Comparison of ENCODE assay signal across 16 cellular contexts in the genomic region with DNA sequence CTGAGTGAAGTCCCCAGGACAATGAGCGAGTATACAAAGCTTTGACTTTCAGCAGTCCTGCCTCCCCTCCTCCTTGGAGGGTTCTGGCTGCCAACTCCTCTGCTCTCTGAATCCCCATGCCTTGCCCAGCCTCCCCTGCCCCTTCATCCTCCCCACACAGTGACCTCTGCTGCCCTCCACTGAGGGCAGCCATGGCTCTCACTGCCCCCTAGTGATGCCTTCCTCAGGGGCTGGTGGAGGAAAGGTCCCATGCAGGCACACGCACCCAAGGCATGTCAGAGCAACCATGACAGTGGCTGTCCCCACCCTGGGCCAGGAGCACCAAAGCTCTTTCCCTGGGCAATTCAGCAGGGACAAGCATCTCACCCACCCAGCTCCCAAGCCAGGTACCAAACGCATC. TPM values are rescaled to one million over a fixed set of nuclear protein-coding genes. Genes with fewer than 3 reads are reported as not detected.
DNase-seq lines count a peak whose midpoint lies in the region; ATAC-seq, FAIRE-seq and TF ChIP-seq lines count a peak whose summit lies in the region.
"Had no signal": no experiment of that assay in that cellular context is flagged by ENCODE, and none has a peak within 500 bp of the region (broad histone marks: within the 10 kb centered on the region; RNA-seq: fewer than 3 reads in every experiment).

No MANE protein-coding gene starts in this region.

- H4K8ac ChIP-seq in H9 (replicated peaks; ENCODE audit: insufficient read length, low read depth, low read length): no peak overlapping the region

- no peaks in the 10 kb centered on the region for H3K23me2 ChIP-seq in H9 (ENCODE audit: insufficient read length, low read depth, low read length, poor library complexity, severe bottlenecking)

- no peak overlapping the region for H3K23ac ChIP-seq in H9 (ENCODE audit: insufficient read length, low read depth, low read length)

- 0 out of 3 replicates have a peak, but pooled peaks have one; percentile 12 for TF ChIP-seq CTCF in H9 (conservative IDR thresholded peaks at IDR 0.05)
- TF ChIP-seq CTCF in K562 (IDR thresholded peaks at IDR 0.05 in 2 of 3, conservative IDR thresholded peaks at IDR 0.05 in 1 of 3; ENCODE audit: insufficient read depth in 2 of 3, low read depth in 1 of 3, low read length in 3 of 3): peak in 2 of 3 experiments; percentile 5 to 24; a peak in 3 of 6 replicates

- BruUV-seq in K562 (replicated peaks; lab: Mats Ljungman, UMichigan): no TSS peak

- no peak for FAIRE-seq in K562 (lab: Jason Lieb, UNC)
- FAIRE-seq: A204.1, G401.6, H54 had no signal

- H3K4me2 ChIP-seq in H9 (ENCODE audit: insufficient read depth, insufficient read length, low read length): no peak overlapping the region
- no peak overlapping the region for H3K4me2 ChIP-seq in K562 (ENCODE audit: insufficient read depth, low read length)

- WGBS in H9 (ENCODE audit: extremely low coverage, insufficient read length, low lambda C conversion rate): no CpG with 5 or more reads among the region's 3 CpGs
- 0% methylated on average over 3 of the region's 3 CpGs for WGBS in K562 (ENCODE audit: insufficient coverage, low coverage, missing lambda C conversion rate)

- no peaks in the 10 kb centered on the region for H3K36me3 Mint-ChIP-seq in H9 (ENCODE audit: insufficient read depth in 1 of 3, low read depth in 3 of 3)

- intact Hi-C loops in K562 (cut with micrococcal nuclease): no loop called here

- H4K20me1 ChIP-seq in H9 (ENCODE audit: control insufficient read depth, insufficient read depth, insufficient read length): no peaks in the 10 kb centered on the region
- no peaks in the 10 kb centered on the region for H4K20me1 ChIP-seq in K562 (replicated peaks; ENCODE audit: control insufficient read depth, insufficient read depth, low read length)

- H3K4ac ChIP-seq in H9 (ENCODE audit: low read depth, low read length): no peak overlapping the region

- H3K9ac ChIP-seq in H9 (ENCODE audit: extremely low read depth, insufficient read length, low read length) (no peak overlapping the region), K562 (ENCODE audit: insufficient read depth in 1 of 2, low read depth in 2 of 2, low read length in 2 of 2) (no peak overlapping the region)

- peak; percentile 37; the same call in 2 of the 3 replicates for ATAC-seq in K562
- no peak for ATAC-seq in GM18870 (IDR thresholded peaks at IDR 0.05; ENCODE audit: unreplicated experiment)

- peaks cover 9 to 18% of the 10 kb centered on the region in 2 experiments for H3K4me1 Mint-ChIP-seq in H9

- H3K27ac ChIP-seq in H9 (ENCODE audit: insufficient read length, low read depth, low read length): no peak overlapping the region
- no peak overlapping the region for H3K27ac ChIP-seq in K562 (ENCODE audit: extremely low read depth, low read depth, low read length)

- H2AK5ac ChIP-seq in H9 (ENCODE audit: insufficient read length, low read length): no peak overlapping the region

- H3K27ac Mint-ChIP-seq in H9: no peak overlapping the region

- in situ Hi-C loops in K562 (cut with MboI): no loop called here

- H4K5ac ChIP-seq in H9 (ENCODE audit: insufficient read length, low read depth, low read length): no peak overlapping the region

- H3K56ac ChIP-seq in H9 (ENCODE audit: insufficient read length, low read depth, low read length): no peak overlapping the region

- DNase-seq in Ammon's horn (ENCODE audit: low spot score) (peak; percentile 35), H9 (peak; percentile 26), K562 (ENCODE audit: extremely low read depth in 1 of 4, low spot score in 3 of 4) (no peak), midbrain (lab: John Stamatoyannopoulos, UW) (peak; percentile 9), superior temporal gyrus (ENCODE audit: extremely low spot score) (no peak), NCI-H510A treated with DMSO at 0.1 percent for 48 hours (lab: John Stamatoyannopoulos, UW) (no peak)
- no peak for DNase-seq in activated effector memory CD4-positive, alpha-beta T cell treated with Interleukin-2 at 50 U/mL for 16 hours
- DNase-seq: NCI-H1092, NCI-H2227 treated with DMSO at 0.1 percent for 48 hours, NCI-H526 treated with DMSO at 0.1 percent for 48 hours, OCI-M1, RPMI8226 had no signal

- no peak for TF ChIP-seq RAD21 in K562 (CRISPR knock-in tag; conservative IDR thresholded peaks at IDR 0.05 in 1 of 2, IDR thresholded peaks at IDR 0.05 in 1 of 2)

- H2BK15ac ChIP-seq in H9 (ENCODE audit: low read depth, low read length): no peak overlapping the region

- H3K79me2 ChIP-seq in H9 (ENCODE audit: insufficient read depth, low read length) (no peaks in the 10 kb centered on the region), K562 (ENCODE audit: control insufficient read depth, insufficient read depth, low read length) (no peaks in the 10 kb centered on the region)

- no peaks in the 10 kb centered on the region for H3K27me3 ChIP-seq in H9 (ENCODE audit: insufficient read depth, low read length)
- peaks cover 2 to 26% of the 10 kb centered on the region in 2 experiments; a peak in 2 of 5 replicates for H3K27me3 ChIP-seq in K562 (ENCODE audit: control insufficient read depth in 2 of 2, insufficient read depth in 2 of 2, low read length in 2 of 2)

- no peak for TF ChIP-seq POLR2A in K562 (conservative IDR thresholded peaks at IDR 0.05)

- H3K4me3 ChIP-seq in K562: no peak overlapping the region

- H3K18ac ChIP-seq in H9 (ENCODE audit: insufficient read length, low read depth, low read length): no peak overlapping the region

- H3K9me1 ChIP-seq in K562 (ENCODE audit: control insufficient read depth, insufficient read depth, low read length): no peaks in the 10 kb centered on the region

- H3K27me3 Mint-ChIP-seq in H9 (ENCODE audit: low read depth): no peaks in the 10 kb centered on the region

- POLR2A ChIA-PET in K562 (lab: Yijun Ruan, JAX): interaction anchor here (1.2 kb wide), 1 partner anchor 18 kb away, joined by 4 read pairs; no protein-coding TSS in a partner anchor

- no peak overlapping the region for H4K91ac ChIP-seq in H9 (ENCODE audit: insufficient read length, low read depth, low read length)

- H3K4me1 ChIP-seq in H9 (ENCODE audit: insufficient read depth, low read length): 0 out of 2 replicates have a peak, but pooled peaks cover 1% of the 10 kb centered on the region
- H3K4me1 ChIP-seq in K562 (replicated peaks in 1 of 2; ENCODE audit: control insufficient read depth in 2 of 2, insufficient read depth in 2 of 2, low read length in 2 of 2): no peaks in the 10 kb centered on the region

- H3K79me1 ChIP-seq in H9 (ENCODE audit: insufficient read depth, low read depth, low read length, poor library complexity, severe bottlenecking): no peaks in the 10 kb centered on the region

- H3T11ph ChIP-seq in H9 (ENCODE audit: low read length): no peak overlapping the region

- no peak for TF ChIP-seq EP300 in K562 (IDR thresholded peaks at IDR 0.05; ENCODE audit: low read length)

- no peak overlapping the region for H3K14ac ChIP-seq in H9 (ENCODE audit: insufficient read depth, low read length)

- no peak overlapping the region for H2BK120ac ChIP-seq in H9 (ENCODE audit: low read depth, low read length, poor library complexity, severe bottlenecking)

- no peak overlapping the region for H2BK20ac ChIP-seq in H9 (ENCODE audit: low read depth, low read length, poor library complexity, severe bottlenecking)

- H3K4me3 Mint-ChIP-seq in H9: no peak overlapping the region

- H2AFZ ChIP-seq in H9 (ENCODE audit: low read length) (no peak overlapping the region), K562 (ENCODE audit: low read depth, low read length) (no peak overlapping the region)

- no peaks in the 10 kb centered on the region for H3K9me3 ChIP-seq in H9 (ENCODE audit: control insufficient read depth, low read depth, low read length)
- H3K9me3 ChIP-seq in K562 (replicated peaks; ENCODE audit: control insufficient read depth, insufficient read depth, low read depth, low read length): no peaks in the 10 kb centered on the region

- no peak overlapping the region for H2BK5ac ChIP-seq in H9 (ENCODE audit: insufficient read length, low read length)

- no peaks in the 10 kb centered on the region for H3K36me3 ChIP-seq in K562 (ENCODE audit: control insufficient read depth, insufficient read depth, low read length)

- peaks cover 0 to 2% of the 10 kb centered on the region in 2 experiments; a peak in 1 of 5 replicates for H3K9me3 Mint-ChIP-seq in H9

- no peak overlapping the region for H2BK12ac ChIP-seq in H9 (ENCODE audit: insufficient read length, low read depth, low read length)

- CTCF ChIA-PET in K562 (lab: Yijun Ruan, JAX; ENCODE audit: low intra/inter-chr PET ratio): no interaction called here

TF ChIP-seq in K562, 482 proteins besides CTCF, POLR2A, EP300 and RAD21 (continues in another document):
- TF ChIP-seq NEUROD1 (IDR thresholded peaks at IDR 0.05; ENCODE audit: borderline replicate concordance, low read depth, low read length, partially characterized antibody): no peak
- TF ChIP-seq, protein P1, sequence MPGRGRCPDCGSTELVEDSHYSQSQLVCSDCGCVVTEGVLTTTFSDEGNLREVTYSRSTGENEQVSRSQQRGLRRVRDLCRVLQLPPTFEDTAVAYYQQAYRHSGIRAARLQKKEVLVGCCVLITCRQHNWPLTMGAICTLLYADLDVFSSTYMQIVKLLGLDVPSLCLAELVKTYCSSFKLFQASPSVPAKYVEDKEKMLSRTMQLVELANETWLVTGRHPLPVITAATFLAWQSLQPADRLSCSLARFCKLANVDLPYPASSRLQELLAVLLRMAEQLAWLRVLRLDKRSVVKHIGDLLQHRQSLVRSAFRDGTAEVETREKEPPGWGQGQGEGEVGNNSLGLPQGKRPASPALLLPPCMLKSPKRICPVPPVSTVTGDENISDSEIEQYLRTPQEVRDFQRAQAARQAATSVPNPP (IDR thresholded peaks at IDR 0.05; ENCODE audit: borderline replicate concordance, insufficient read depth, insufficient read length): no peak
- no peak for TF ChIP-seq RFX7 (CRISPR knock-in tag; IDR thresholded peaks at IDR 0.05)

RNA-seq across cellular contexts. Expression of a gene that starts 40.9 kb away (rescaled TPM):
- total RNA-seq in H9 (2021) (0.44 and 0.48 TPM in 2 replicates), K562 (2014; rRNA removed) (0.24 and 0.27 TPM in 2 replicates), K562 (2014; rRNA removed; fragmentation: Illumina TruSeq; extraction: Trizol) (0.51 and 0.73 TPM in 2 replicates), K562 (2015; rRNA removed; fragmentation: Illumina TruSeq; extraction: Trizol) (0.23 and 0.33 TPM in 2 replicates), K562 (2021) (0.38 and 0.44 TPM in 2 replicates)
- total RNA-seq in K562 (2011; cell fraction: chromatin; rRNA removed; ENCODE audit: low replicate concordance): 5.3 and 8.2 TPM in 2 replicates
- 2.5 and 2.8 TPM in 2 replicates for total RNA-seq in K562 (2011; cell fraction: nucleolus; rRNA removed)
- 1.8 and 5.3 TPM in 2 replicates for total RNA-seq in K562 (2011; cell fraction: nucleoplasm; rRNA removed)
- polyA plus RNA-seq in K562 (2011; rRNA removed) (0.95 and 1.8 TPM in 2 replicates), K562 (2014; fragmentation: Illumina TruSeq; extraction: Trizol) (0.48 and 0.54 TPM in 2 replicates), K562 (2014; fragmentation: Nextera tagmentation; extraction: Ambion mirVana) (under 1 TPM; 0.14 to 0.15 TPM), K562 (2014; rRNA removed) (0.12 and 0.19 TPM in 2 replicates)
- polyA plus RNA-seq in K562 (2011; cell fraction: cytosol; rRNA removed): 0.16 and 0.50 TPM in 2 replicates
- 3.3 and 3.8 TPM in 2 replicates for polyA plus RNA-seq in K562 (2011; cell fraction: nucleus; rRNA removed)
- polyA plus RNA-seq in K562 (2012): 0.55 and 1.3 TPM in 2 replicates
- 0.21 and 0.72 TPM in 2 replicates for polyA minus RNA-seq in K562 (2011; rRNA and poly(A)+ RNA removed)
- not detected in 2 replicates for polyA minus RNA-seq in K562 (2011; cell fraction: cytosol; rRNA and poly(A)+ RNA removed)
- polyA minus RNA-seq in K562 (2011; cell fraction: nucleus; rRNA and poly(A)+ RNA removed): 1.3 and 1.7 TPM in 2 replicates

Comparison
In these comparisons a context has a peak if more than half of its experiments do, and no peak if none do; other contexts are left out.
1. DNase-seq: peak in Ammon's horn (single experiment), H9 (single experiment) and midbrain (single experiment); none in K562 (0 of 4), superior temporal gyrus (single experiment), activated effector memory CD4-positive, alpha-beta T cell treated with Interleukin-2 at 50 U/mL for 16 hours (single experiment) and NCI-H510A treated with DMSO at 0.1 percent for 48 hours (single experiment).